24 cellular contexts compared by ENCODE assay signal in genomic region chr9:135787317-135787716, GRCh38.
"Had no signal": no experiment of that assay in that cellular context is flagged by ENCODE, and none has a peak within 500 bp of the region (broad histone marks: within the 10 kb centered on the region; RNA-seq: fewer than 3 reads in every experiment).

No MANE protein-coding gene starts in this region.

- H3K79me2 ChIP-seq: hepatocyte had no signal

- H3K36me3 ChIP-seq: esophagus muscularis mucosa, gastroesophageal sphincter, heart left ventricle, left lung, lower lobe of right lung had no signal

- H3K27ac Mint-ChIP-seq: mesothelial cell of epicardium; naive B cell; naive thymus-derived CD8-positive, alpha-beta T cell had no signal

- H3K4me1 ChIP-seq: esophagus muscularis mucosa, foreskin keratinocyte, gastroesophageal sphincter, heart left ventricle, left lung, lower lobe of right lung had no signal

- H3K27ac ChIP-seq: coronary artery, esophagus muscularis mucosa, foreskin keratinocyte, gastroesophageal sphincter, heart left ventricle, hepatocyte, left lung, lower lobe of right lung had no signal

- H3K4me1 Mint-ChIP-seq: mesothelial cell of epicardium; naive B cell; naive thymus-derived CD8-positive, alpha-beta T cell had no signal

- H2AFZ ChIP-seq: hepatocyte had no signal

- FAIRE-seq: endothelial cell of umbilical vein, frontal cortex, islet of Langerhans, keratinocyte had no signal

- H3K27me3 ChIP-seq: dorsolateral prefrontal cortex, foreskin keratinocyte, hepatocyte had no signal

- DNase-seq: dermis blood vessel endothelial cell; effector CD4-positive, alpha-beta T cell; effector memory CD4-positive, alpha-beta T cell; foreskin keratinocyte; heart left ventricle; hypothalamus; left cardiac atrium; left lung; left ventricle myocardium superior; lower lobe of right lung; mesenchymal stem cell; mucosa of descending colon; naive B cell; naive thymus-derived CD8-positive, alpha-beta T cell had no signal

- H3K9me3 Mint-ChIP-seq: mesothelial cell of epicardium; naive B cell; naive thymus-derived CD8-positive, alpha-beta T cell had no signal

- H3K9me3 ChIP-seq: esophagus muscularis mucosa, gastroesophageal sphincter, heart left ventricle, left lung, lower lobe of right lung, mucosa of descending colon had no signal

- H3K4me3 ChIP-seq: coronary artery, dorsolateral prefrontal cortex, esophagus muscularis mucosa, gastroesophageal sphincter, heart left ventricle, hepatocyte, left lung, lower lobe of right lung, mucosa of descending colon had no signal

- H3K4me2 ChIP-seq: hepatocyte had no signal

- H3K27me3 Mint-ChIP-seq: naive B cell had no signal

- H3K36me3 Mint-ChIP-seq: mesothelial cell of epicardium; naive B cell; naive thymus-derived CD8-positive, alpha-beta T cell had no signal

- ATAC-seq: foreskin keratinocyte; gastroesophageal sphincter; heart left ventricle; left cardiac atrium; left lung; left ventricle myocardium superior; lower lobe of right lung; mucosa of descending colon; naive thymus-derived CD8-positive, alpha-beta T cell had no signal

- H3K4me3 Mint-ChIP-seq: mesothelial cell of epicardium; naive B cell; naive thymus-derived CD8-positive, alpha-beta T cell had no signal
